23 cellular contexts compared by ENCODE assay signal in the genomic region with DNA sequence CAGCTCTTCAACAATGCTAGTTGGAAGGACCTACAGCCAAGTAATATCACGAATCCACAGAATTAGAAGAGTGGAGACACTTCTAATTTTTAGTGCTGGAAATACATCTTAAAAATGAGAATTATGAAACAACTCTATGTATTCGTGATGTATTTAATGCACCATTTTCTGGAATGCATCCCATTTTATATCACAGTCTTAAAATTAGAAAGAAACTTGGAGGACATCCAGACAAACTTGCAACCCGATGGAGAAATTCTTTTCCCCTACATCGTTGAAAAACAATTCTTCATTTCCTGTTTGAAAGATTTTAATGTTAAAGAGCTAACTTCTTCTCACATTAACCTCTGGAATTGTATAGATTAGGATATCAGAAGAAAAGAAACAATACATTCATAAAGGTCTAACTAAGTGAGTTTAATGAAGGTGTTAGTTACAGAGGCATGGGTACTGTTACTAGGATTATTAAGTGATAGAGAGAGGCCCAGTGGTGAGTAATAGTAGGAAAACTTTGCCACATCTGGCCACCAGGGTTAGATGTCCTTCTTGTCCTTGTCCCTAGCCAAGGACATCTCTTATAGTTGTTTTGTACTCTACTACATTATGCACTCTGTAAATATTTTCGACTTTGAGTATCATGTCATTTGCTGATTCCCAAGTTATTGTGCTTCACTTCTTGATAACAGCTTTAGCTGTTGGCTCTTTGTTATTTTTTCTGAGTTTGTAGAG.
DNase-seq lines count a peak whose midpoint lies in the region; TF ChIP-seq lines count a peak whose summit lies in the region.
"Had no signal": no experiment of that assay in that cellular context is flagged by ENCODE, and none has a peak within 500 bp of the region (broad histone marks: within the 10 kb centered on the region; RNA-seq: fewer than 3 reads in every experiment).

No MANE protein-coding gene starts in this region.

- no TSS peak for BruUV-seq in MCF 10A (replicated peaks; lab: Mats Ljungman, UMichigan)

- H3K27ac Mint-ChIP-seq in MCF 10A (ENCODE audit: low read depth, unreplicated experiment) (no peak overlapping the region), nephron (peak overlapping the region; percentile 1 to 70 (median 22))
- H3K27ac Mint-ChIP-seq in activated CD4-positive, alpha-beta T cell treated with anti-CD3 and anti-CD28 coated beads, Interleukin-2, amount 10 ng/mL, durations not matched to agents 7 days and 5 days: no peak overlapping the region
- H3K27ac Mint-ChIP-seq: CD8-positive, alpha-beta T cell had no signal

- no peaks in the 10 kb centered on the region for H3K36me3 Mint-ChIP-seq in MCF 10A (ENCODE audit: insufficient read depth, unreplicated experiment)
- H3K36me3 Mint-ChIP-seq in nephron (ENCODE audit: low read depth): no peaks in the 10 kb centered on the region
- H3K36me3 Mint-ChIP-seq in activated CD4-positive, alpha-beta T cell treated with anti-CD3 and anti-CD28 coated beads, Interleukin-2, amount 10 ng/mL, durations not matched to agents 7 days and 5 days (ENCODE audit: low read depth): no peaks in the 10 kb centered on the region
- H3K36me3 Mint-ChIP-seq: CD8-positive, alpha-beta T cell had no signal

- H3K4me3 ChIP-seq in breast epithelium (no peak overlapping the region), fibroblast of pulmonary artery (replicated peaks; ENCODE audit: low read depth, low read length) (no peak overlapping the region)
- H3K4me3 ChIP-seq: GM12878, HAP-1, SJCRH30 had no signal

- no peaks in the 10 kb centered on the region for H3K36me3 ChIP-seq in breast epithelium
- H3K36me3 ChIP-seq: HAP-1, SJCRH30 had no signal

- no peaks in the 10 kb centered on the region for H3K27me3 ChIP-seq in breast epithelium
- H3K27me3 ChIP-seq: SJCRH30 had no signal

- CTCF ChIA-PET in MCF 10A (lab: Yijun Ruan, JAX): interaction anchor here (0.6 to 0.7 kb wide), 2 partner anchors 152 to 471 kb away, joined by 3 to 5 read pairs; no protein-coding TSS in a partner anchor
- CTCF ChIA-PET in activated CD4-positive, alpha-beta T cell treated with anti-CD3 and anti-CD28 coated beads, Interleukin-2, amount 10 ng/mL, durations not matched to agents 7 days and 5 days (lab: Charles Lee): no interaction called here

- DNase-seq in MCF 10A (ENCODE audit: unreplicated experiment) (peak; percentile 9), breast epithelium (ENCODE audit: low spot score in 2 of 2) (no peak), fibroblast of pulmonary artery (ENCODE audit: low read depth) (peak; percentile 53), NCI-H2227 treated with DMSO at 0.1 percent for 48 hours (lab: John Stamatoyannopoulos, UW) (no peak), SIG-M5 treated with dmso at 0.1 percent for 504 hours (lab: John Stamatoyannopoulos, UW; ENCODE audit: unreplicated experiment) (no peak), islet precursor cell (no peak)
- DNase-seq in activated CD4-positive, alpha-beta T cell treated with anti-CD3 and anti-CD28 coated beads, Interleukin-2, amount 10 ng/mL, durations not matched to agents 7 days and 5 days: no peak
- DNase-seq: C1 segment of cervical spinal cord; CD8-positive, alpha-beta T cell; DND-41; IMR-90; MV-4-11; NCI-H1105 treated with DMSO at 0.1 percent for 48 hours; NCI-H2081; NCI-H2171; NCI-H524 treated with DMSO at 0.1 percent for 48 hours; NCI-H82; SJCRH30 had no signal

- H3K27me3 Mint-ChIP-seq in MCF 10A (ENCODE audit: insufficient read depth, unreplicated experiment) (no peaks in the 10 kb centered on the region), nephron (ENCODE audit: low read depth) (no peaks in the 10 kb centered on the region)
- H3K27me3 Mint-ChIP-seq in activated CD4-positive, alpha-beta T cell treated with anti-CD3 and anti-CD28 coated beads, Interleukin-2, amount 10 ng/mL, durations not matched to agents 7 days and 5 days: no peaks in the 10 kb centered on the region

- H3K4me1 Mint-ChIP-seq in MCF 10A (ENCODE audit: insufficient read depth, unreplicated experiment) (peaks cover 6% of the 10 kb centered on the region), nephron (peaks cover 14% of the 10 kb centered on the region)
- H3K4me1 Mint-ChIP-seq in activated CD4-positive, alpha-beta T cell treated with anti-CD3 and anti-CD28 coated beads, Interleukin-2, amount 10 ng/mL, durations not matched to agents 7 days and 5 days: no peaks in the 10 kb centered on the region

- peaks cover 0 to 4% of the 10 kb centered on the region in 2 donors for H3K9me3 ChIP-seq in breast epithelium
- H3K9me3 ChIP-seq: HAP-1 had no signal

- TF ChIP-seq POLR2A in breast epithelium (IDR thresholded peaks at IDR 0.05): no peak

- H3K27ac ChIP-seq in breast epithelium: no peak overlapping the region
- H3K27ac ChIP-seq: 22Rv1, KMS-11, SJCRH30 had no signal

- H3K4me1 ChIP-seq in breast epithelium: no peaks in the 10 kb centered on the region
- H3K4me1 ChIP-seq: HAP-1 had no signal

- POLR2A ChIA-PET in MCF 10A (lab: Yijun Ruan, JAX): no interaction called here
- POLR2A ChIA-PET in activated CD4-positive, alpha-beta T cell treated with anti-CD3 and anti-CD28 coated beads, Interleukin-2, amount 10 ng/mL, durations not matched to agents 7 days and 5 days (lab: Charles Lee): no interaction called here

- H3K4me3 Mint-ChIP-seq in MCF 10A (ENCODE audit: unreplicated experiment) (no peak overlapping the region), nephron (no peak overlapping the region)
- no peak overlapping the region for H3K4me3 Mint-ChIP-seq in activated CD4-positive, alpha-beta T cell treated with anti-CD3 and anti-CD28 coated beads, Interleukin-2, amount 10 ng/mL, durations not matched to agents 7 days and 5 days
- H3K4me3 Mint-ChIP-seq: CD8-positive, alpha-beta T cell had no signal

- TF ChIP-seq CTCF in MCF 10A (IDR thresholded peaks at IDR 0.05; ENCODE audit: unreplicated experiment) (no peak), breast epithelium (IDR thresholded peaks at IDR 0.05) (no peak), fibroblast of pulmonary artery (IDR thresholded peaks at IDR 0.05; ENCODE audit: low read length, missing control alignments) (no peak), nephron (IDR thresholded peaks at IDR 0.05; ENCODE audit: unreplicated experiment in 3 of 3) (no peak)

- H3K9me3 Mint-ChIP-seq in MCF 10A (ENCODE audit: unreplicated experiment) (no peaks in the 10 kb centered on the region), nephron (peaks cover 7% of the 10 kb centered on the region)
- H3K9me3 Mint-ChIP-seq in activated CD4-positive, alpha-beta T cell treated with anti-CD3 and anti-CD28 coated beads, Interleukin-2, amount 10 ng/mL, durations not matched to agents 7 days and 5 days: peaks cover 9% of the 10 kb centered on the region

- intact Hi-C loops in MCF 10A (cut with micrococcal nuclease) (no loop called here), breast epithelium (cut with DNase I; ENCODE audit: low total_unique reads) (no loop called here)

Comparison
In these comparisons a context has a peak if more than half of its experiments do, and no peak if none do; other contexts are left out.
1. DNase-seq: peak in MCF 10A (single experiment) and fibroblast of pulmonary artery (single experiment); none in breast epithelium (0 of 2), NCI-H2227 treated with DMSO at 0.1 percent for 48 hours (single experiment), activated CD4-positive, alpha-beta T cell treated with anti-CD3 and anti-CD28 coated beads, Interleukin-2, amount 10 ng/mL, durations not matched to agents 7 days and 5 days (single experiment), SIG-M5 treated with dmso at 0.1 percent for 504 hours (single experiment) and islet precursor cell (single experiment).
2. H3K27ac Mint-ChIP-seq: peak in nephron (3 of 3); none in MCF 10A (single experiment) and activated CD4-positive, alpha-beta T cell treated with anti-CD3 and anti-CD28 coated beads, Interleukin-2, amount 10 ng/mL, durations not matched to agents 7 days and 5 days (single experiment).